Comparison of ENCODE assay signal across 17 cellular contexts in genomic region chr7:23022258-23022745, GRCh38. TPM values are rescaled to one million over a fixed set of nuclear protein-coding genes. Genes with fewer than 3 reads are reported as not detected.
A peak's percentile ranks its signal among the peaks of the same experiment; 100 is the strongest.
DNase-seq lines count a peak whose midpoint lies in the region; ATAC-seq and TF ChIP-seq lines count a peak whose summit lies in the region.
"Had no signal": no experiment of that assay in that cellular context is flagged by ENCODE, and none has a peak within 500 bp of the region (broad histone marks: within the 10 kb centered on the region; RNA-seq: fewer than 3 reads in every experiment).

No MANE protein-coding gene starts in this region.

- no peak overlapping the region for H2AFZ ChIP-seq in hepatocyte
- H2AFZ ChIP-seq: parathyroid adenoma had no signal

- H3K4me2 ChIP-seq in hepatocyte: peak overlapping the region; percentile 25

- no peaks in the 10 kb centered on the region for H3K27me3 ChIP-seq in right atrium auricular region
- H3K27me3 ChIP-seq in hepatocyte: no peaks in the 10 kb centered on the region
- H3K27me3 ChIP-seq in uterus: no peaks in the 10 kb centered on the region
- H3K27me3 ChIP-seq in psoas muscle (ENCODE audit: insufficient read depth in 3 of 3, low read length in 2 of 3): no peaks in the 10 kb centered on the region
- H3K27me3 ChIP-seq: body of pancreas had no signal

- no peaks in the 10 kb centered on the region for H3K36me3 ChIP-seq in right atrium auricular region
- H3K36me3 ChIP-seq in hepatocyte (replicated peaks; ENCODE audit: insufficient read depth, low read depth): no peaks in the 10 kb centered on the region
- H3K36me3 ChIP-seq in uterus: no peaks in the 10 kb centered on the region
- H3K36me3 ChIP-seq in psoas muscle (ENCODE audit: insufficient read depth in 1 of 2, low read depth in 1 of 2): peaks cover 0 to 2% of the 10 kb centered on the region in 2 donors

- no peaks in the 10 kb centered on the region for H3K9me2 ChIP-seq in hepatocyte (replicated peaks; ENCODE audit: insufficient read depth)

- H3K27ac ChIP-seq in right atrium auricular region (no peak overlapping the region), hepatocyte (peak overlapping the region; percentile 13), uterus (peak overlapping the region; percentile 59 to 61), psoas muscle (no peak overlapping the region)
- H3K27ac ChIP-seq: body of pancreas, HL-60, parathyroid adenoma had no signal

- H3K4me1 ChIP-seq in right atrium auricular region: no peaks in the 10 kb centered on the region
- H3K4me1 ChIP-seq in hepatocyte (ENCODE audit: insufficient read depth): no peaks in the 10 kb centered on the region
- peaks cover 0 to 6% of the 10 kb centered on the region in 2 donors for H3K4me1 ChIP-seq in uterus
- H3K4me1 ChIP-seq in psoas muscle: peaks cover 6% of the 10 kb centered on the region
- H3K4me1 ChIP-seq: body of pancreas, parathyroid adenoma had no signal

- no peaks in the 10 kb centered on the region for H3K79me2 ChIP-seq in hepatocyte
- H3K79me2 ChIP-seq: parathyroid adenoma had no signal

- 44% methylated on average over 7 of the region's 7 CpGs for WGBS in hepatocyte (ENCODE audit: low lambda C conversion rate, missing lambda C conversion rate)
- WGBS in psoas muscle, 3 donors: 67 to 75% (median 73%) methylated on average over 7 of the region's 7 CpGs

- no peaks in the 10 kb centered on the region for H4K20me1 ChIP-seq in hepatocyte (ENCODE audit: insufficient read depth, poor library complexity, severe bottlenecking)

- no peak for TF ChIP-seq CTCF in right atrium auricular region (IDR thresholded peaks at IDR 0.05)
- TF ChIP-seq CTCF in hepatocyte (IDR thresholded peaks at IDR 0.05; ENCODE audit: poor library complexity): no peak
- no peak for TF ChIP-seq CTCF in uterus (IDR thresholded peaks at IDR 0.05)
- no peak for TF ChIP-seq CTCF in psoas muscle (IDR thresholded peaks at IDR 0.05)

- TF ChIP-seq POLR2A in uterus (IDR thresholded peaks at IDR 0.05): no peak

- no peak overlapping the region for H3K4me3 ChIP-seq in right atrium auricular region
- H3K4me3 ChIP-seq in hepatocyte: no peak overlapping the region
- no peak overlapping the region for H3K4me3 ChIP-seq in uterus
- H3K4me3 ChIP-seq in psoas muscle: no peak overlapping the region
- H3K4me3 ChIP-seq: body of pancreas had no signal

- intact Hi-C loops in Right ventricle myocardium superior (cut with DNase I): no loop called here
- intact Hi-C loops in uterus (cut with DNase I; ENCODE audit: low total_unique reads): no loop called here
- intact Hi-C loops in psoas muscle (cut with DNase I): no loop called here

- DNase-seq in Right ventricle myocardium superior (no peak), right atrium auricular region (ENCODE audit: low spot score) (no peak), astrocyte of the hippocampus (ENCODE audit: low read depth, low spot score) (peak; percentile 78), hepatocyte (ENCODE audit: low spot score) (peak; percentile 36), uterus (peak in 1 of 2 donors; percentile 25), psoas muscle (no peak), GF-D8 (lab: John Stamatoyannopoulos, UW) (no peak)
- DNase-seq: activated CD8-positive, alpha-beta T cell treated with anti-CD3 and anti-CD28 coated beads, Interleukin-2, amount 10 ng/mL, durations not matched to agents 7 days and 5 days; body of pancreas; COR-L47; H7; hypothalamus; NCI-H2029; RPMI8226 had no signal

- no peaks in the 10 kb centered on the region for H3K9me3 ChIP-seq in right atrium auricular region
- H3K9me3 ChIP-seq in hepatocyte (ENCODE audit: low read depth): no peaks in the 10 kb centered on the region
- H3K9me3 ChIP-seq in uterus: no peaks in the 10 kb centered on the region
- H3K9me3 ChIP-seq in psoas muscle: no peaks in the 10 kb centered on the region
- H3K9me3 ChIP-seq: body of pancreas had no signal

- peak; percentile 46 for ATAC-seq in Right ventricle myocardium superior (ENCODE audit: poor library complexity)
- ATAC-seq in psoas muscle: no peak
- no peak for ATAC-seq in HG02798 (IDR thresholded peaks at IDR 0.05; ENCODE audit: poor library complexity, unreplicated experiment)
- ATAC-seq: activated CD8-positive, alpha-beta T cell treated with anti-CD3 and anti-CD28 coated beads, Interleukin-2, amount 10 ng/mL, durations not matched to agents 7 days and 5 days; body of pancreas had no signal

RNA-seq across cellular contexts. Expression of gene HYCC1, which starts 8.4 kb away (rescaled TPM):
- total RNA-seq in Right ventricle myocardium superior: 35.0 TPM
- total RNA-seq in right atrium auricular region: 10 to 100 TPM; 26.1 to 40.8 TPM
- total RNA-seq in hepatocyte: 37.6 and 58.1 TPM in 2 replicates
- 16.1 and 17.6 TPM in 2 replicates for polyA plus RNA-seq in hepatocyte
- 10 to 100 TPM; 25.0 to 89.0 (median 46.8) TPM for total RNA-seq in uterus
- 10 to 100 TPM; 24.0 to 63.9 (median 50.5) TPM for total RNA-seq in psoas muscle
- 10 to 100 TPM; 14.6 to 30.1 (median 15.6) TPM for polyA plus RNA-seq in psoas muscle

Comparison
In these comparisons a context has a peak if more than half of its experiments do, and no peak if none do; other contexts are left out.
1. DNase-seq: peak in astrocyte of the hippocampus (single experiment) and hepatocyte (single experiment); none in Right ventricle myocardium superior (single experiment), right atrium auricular region (single experiment), psoas muscle (0 of 2) and GF-D8 (single experiment).
2. H3K27ac ChIP-seq: peak in hepatocyte (single experiment) and uterus (2 of 2); none in right atrium auricular region (0 of 2) and psoas muscle (single experiment).